Comparison of ENCODE assay signal across 29 cellular contexts in genomic region chr9:7963026-7963425, GRCh38.
DNase-seq lines count a peak whose midpoint lies in the region; ATAC-seq and FAIRE-seq lines count a peak whose summit lies in the region.
"Had no signal": no experiment of that assay in that cellular context is flagged by ENCODE, and none has a peak within 500 bp of the region (broad histone marks: within the 10 kb centered on the region; RNA-seq: fewer than 3 reads in every experiment).

No MANE protein-coding gene starts in this region.

- peak; percentile 33 for ATAC-seq in activated naive CD8-positive, alpha-beta T cell treated with anti-CD3 and anti-CD28 coated beads, Interleukin-2, amount 50 U/mL, for 24 hours
- ATAC-seq in GM21528 (IDR thresholded peaks at IDR 0.05; ENCODE audit: low FRiP score, unreplicated experiment): no peak
- ATAC-seq: sciatic nerve had no signal

- no peaks in the 10 kb centered on the region for H3K27me3 ChIP-seq in small intestine (ENCODE audit: control insufficient read depth in 2 of 2, insufficient read depth in 2 of 2, low read length in 2 of 2)
- H3K27me3 ChIP-seq: uterus had no signal

- H3K4me3 ChIP-seq in small intestine (ENCODE audit: low read depth in 1 of 2, low read length in 2 of 2): no peak overlapping the region
- H3K4me3 ChIP-seq: thoracic aorta, uterus had no signal

- H3K4me1 ChIP-seq in small intestine (ENCODE audit: control insufficient read depth in 2 of 2, insufficient read depth in 1 of 2, low read depth in 1 of 2, low read length in 1 of 2): no peaks in the 10 kb centered on the region
- H3K4me1 ChIP-seq: uterus had no signal

- no peak for DNase-seq in activated naive CD8-positive, alpha-beta T cell treated with anti-CD3 and anti-CD28 coated beads, Interleukin-2, amount 50 U/mL, for 24 hours
- DNase-seq in activated naive CD8-positive, alpha-beta T cell treated with anti-CD3 and anti-CD28 coated beads for 36 hours: no peak
- DNase-seq in MV-4-11 (lab: John Stamatoyannopoulos, UW): peak; percentile 37
- DNase-seq in small intestine: peak; percentile 66
- DNase-seq in AG08395 (ENCODE audit: low spot score): no peak
- no peak for DNase-seq in iPS-NIHi7 (ENCODE audit: extremely low spot score)
- DNase-seq: activated gamma-delta T cell treated with Interleukin-2 at 50 U/mL for 16 hours; activated T-cell treated with anti-CD3 and anti-CD28 coated beads for 4 hours; effector CD8-positive, alpha-beta T cell; GOT3; Kasumi-1; NCI-H1105; NCI-H2029; NCI-H748 treated with DMSO at 0.1 percent for 48 hours; posterior cingulate gyrus; SK-N-SH; stimulated activated CD4-positive, alpha-beta T cell treated with anti-CD3 and anti-CD28 coated beads, Interleukin-4, amount 100 ng/mL, for 4 hours; stimulated activated naive CD4-positive, alpha-beta T cell; uterus had no signal

- WGBS in small intestine, 3 donors: 9 to 44% (median 27%) methylated on average over 5 of the region's 5 CpGs

- H3K4me1 Mint-ChIP-seq in activated naive CD8-positive, alpha-beta T cell treated with anti-CD3 and anti-CD28 coated beads, Interleukin-2, amount 50 U/mL, for 24 hours: peaks cover 19% of the 10 kb centered on the region
- H3K4me1 Mint-ChIP-seq in activated naive CD8-positive, alpha-beta T cell treated with anti-CD3 and anti-CD28 coated beads for 36 hours: peaks cover 16% of the 10 kb centered on the region

- H3K9me3 Mint-ChIP-seq in activated naive CD8-positive, alpha-beta T cell treated with anti-CD3 and anti-CD28 coated beads, Interleukin-2, amount 50 U/mL, for 24 hours: peaks cover 4% of the 10 kb centered on the region
- no peaks in the 10 kb centered on the region for H3K9me3 Mint-ChIP-seq in activated naive CD8-positive, alpha-beta T cell treated with anti-CD3 and anti-CD28 coated beads for 36 hours
- H3K9me3 Mint-ChIP-seq: brain, memory B cell had no signal

- H3K27ac Mint-ChIP-seq in activated naive CD8-positive, alpha-beta T cell treated with anti-CD3 and anti-CD28 coated beads, Interleukin-2, amount 50 U/mL, for 24 hours: no peak overlapping the region
- H3K27ac Mint-ChIP-seq in activated naive CD8-positive, alpha-beta T cell treated with anti-CD3 and anti-CD28 coated beads for 36 hours: no peak overlapping the region
- H3K27ac Mint-ChIP-seq: brain; memory B cell; T-helper 1 cell treated with Interleukin-12 subunit alpha and Interleukin-12 subunit beta and Interleukin-4 antibody, amounts not matched to agents 30 μg/mL and 1 μg/mL, for 36 hours had no signal

- peaks cover under 1% of the 10 kb centered on the region for H3K36me3 Mint-ChIP-seq in activated naive CD8-positive, alpha-beta T cell treated with anti-CD3 and anti-CD28 coated beads, Interleukin-2, amount 50 U/mL, for 24 hours (ENCODE audit: low read depth)
- no peaks in the 10 kb centered on the region for H3K36me3 Mint-ChIP-seq in activated naive CD8-positive, alpha-beta T cell treated with anti-CD3 and anti-CD28 coated beads for 36 hours
- H3K36me3 Mint-ChIP-seq: brain, memory B cell had no signal

- peak; percentile 65 for FAIRE-seq in colon (lab: Jason Lieb, UNC)
- no peak for FAIRE-seq in small intestine (lab: Jason Lieb, UNC)
- FAIRE-seq: A204.1 had no signal

- H3K27ac ChIP-seq in small intestine (ENCODE audit: low read depth in 1 of 2, low read length in 1 of 2): no peak overlapping the region
- H3K27ac ChIP-seq: epithelial cell of prostate, RWPE1, thoracic aorta, uterus had no signal

- no peak overlapping the region for H3K4me3 Mint-ChIP-seq in activated naive CD8-positive, alpha-beta T cell treated with anti-CD3 and anti-CD28 coated beads, Interleukin-2, amount 50 U/mL, for 24 hours
- no peak overlapping the region for H3K4me3 Mint-ChIP-seq in activated naive CD8-positive, alpha-beta T cell treated with anti-CD3 and anti-CD28 coated beads for 36 hours
- H3K4me3 Mint-ChIP-seq: brain; memory B cell; T-helper 1 cell treated with Interleukin-12 subunit alpha and Interleukin-12 subunit beta and Interleukin-4 antibody, amounts not matched to agents 30 μg/mL and 1 μg/mL, for 36 hours had no signal

- no peaks in the 10 kb centered on the region for H3K27me3 Mint-ChIP-seq in activated naive CD8-positive, alpha-beta T cell treated with anti-CD3 and anti-CD28 coated beads, Interleukin-2, amount 50 U/mL, for 24 hours
- H3K27me3 Mint-ChIP-seq in activated naive CD8-positive, alpha-beta T cell treated with anti-CD3 and anti-CD28 coated beads for 36 hours: no peaks in the 10 kb centered on the region
- H3K27me3 Mint-ChIP-seq: memory B cell had no signal

- H3K9me3 ChIP-seq in small intestine (ENCODE audit: control insufficient read depth, low read depth): no peaks in the 10 kb centered on the region
- H3K9me3 ChIP-seq: SK-N-SH, thoracic aorta, uterus had no signal

- no peaks in the 10 kb centered on the region for H3K36me3 ChIP-seq in small intestine (ENCODE audit: control insufficient read depth in 2 of 2, insufficient read depth in 2 of 2, low read length in 2 of 2)
- H3K36me3 ChIP-seq: thoracic aorta, uterus had no signal

Comparison
In these comparisons a context has a peak if more than half of its experiments do, and no peak if none do; other contexts are left out.
1. DNase-seq: peak in MV-4-11 (single experiment) and small intestine (single experiment); none in activated naive CD8-positive, alpha-beta T cell treated with anti-CD3 and anti-CD28 coated beads, Interleukin-2, amount 50 U/mL, for 24 hours (single experiment), activated naive CD8-positive, alpha-beta T cell treated with anti-CD3 and anti-CD28 coated beads for 36 hours (single experiment), AG08395 (single experiment) and iPS-NIHi7 (single experiment).